In genomic region chr9:114108016-114108833, GRCh38 we compare ENCODE assay signal across 9 cellular contexts. TPM values are rescaled to one million over a fixed set of nuclear protein-coding genes. Genes with fewer than 3 reads are reported as not detected.
DNase-seq lines count a peak whose midpoint lies in the region; ATAC-seq, FAIRE-seq and TF ChIP-seq lines count a peak whose summit lies in the region.
"Had no signal": no experiment of that assay in that cellular context is flagged by ENCODE, and none has a peak within 500 bp of the region (broad histone marks: within the 10 kb centered on the region; RNA-seq: fewer than 3 reads in every experiment).

No MANE protein-coding gene starts in this region.

- CTCF ChIA-PET in AG04449 (lab: Yijun Ruan, JAX), result interaction anchor here (0.6 to 16.2 kb wide), 55 partner anchors 10 to 371 kb away, joined by 3 to 686 read pairs (median 7); partner anchors contain the start of genes AKNA, AMBP, COL27A1 and KIF12

- FAIRE-seq in GM18507 (lab: Jason Lieb, UNC), result peak; percentile 51

- H3K4me1 ChIP-seq in right cardiac atrium (ENCODE audit: control insufficient read depth, insufficient read depth, low read length), result peaks cover 2% of the 10 kb centered on the region

- no peaks in the 10 kb centered on the region for H3K9me3 ChIP-seq in right cardiac atrium (ENCODE audit: control insufficient read depth, low read length)

- peak; percentile 97 for TF ChIP-seq CTCF in AG04449 (IDR thresholded peaks at IDR 0.05; ENCODE audit: insufficient read depth, low read length, missing control alignments)

- POLR2A ChIA-PET in AG04449 (lab: Yijun Ruan, JAX), result interaction anchor here (1.0 kb wide), 1 partner anchor 183 kb away, joined by 7 read pairs; no protein-coding TSS in a partner anchor

- 42% methylated on average over 28 of the region's 28 CpGs for WGBS in right cardiac atrium

- no peak for DNase-seq in AG04449 (ENCODE audit: low read depth, low spot score)
- DNase-seq in GM18507 (ENCODE audit: extremely low spot score, insufficient read length, low read depth), result peak; percentile 47
- peak; percentile 70 for DNase-seq in M059J (ENCODE audit: low read depth)
- peak; percentile 71 for DNase-seq in SK-N-DZ (ENCODE audit: low spot score)
- DNase-seq in anterior cingulate cortex (lab: John Stamatoyannopoulos, UW), result peak in 55 of 58 donors; percentile 13 to 85 (median 67)
- peak; percentile 81 to 94 (median 93) for DNase-seq in right cardiac atrium
- DNase-seq in renal cortical epithelial cell (ENCODE audit: low read depth), result peak; percentile 57

- H3K4me3 ChIP-seq in AG04449 (ENCODE audit: low read depth, low read length), result no peak overlapping the region
- H3K4me3 ChIP-seq in right cardiac atrium (ENCODE audit: low read length), result no peak overlapping the region
- H3K4me3 ChIP-seq: skin epidermis had no signal

- H3K27ac ChIP-seq in right cardiac atrium (ENCODE audit: low read length), result no peak overlapping the region
- H3K27ac ChIP-seq: skin epidermis had no signal

- ATAC-seq in right cardiac atrium (peak; percentile 95 to 97), GM21786 (IDR thresholded peaks at IDR 0.05; ENCODE audit: unreplicated experiment) (no peak)

- no peaks in the 10 kb centered on the region for H3K27me3 ChIP-seq in right cardiac atrium (ENCODE audit: control insufficient read depth, insufficient read depth)

- intact Hi-C loops in right cardiac atrium (cut with DNase I), result loop anchor here (2.0 to 5.0 kb wide), 4 partner anchors 44 to 184 kb away; no protein-coding TSS in a partner anchor

RNA-seq across cellular contexts. Expression of gene KIF12, which starts 9.1 kb away (rescaled TPM):
- total RNA-seq in M059J (2014; rRNA removed; shearing (Covaris generic)), result 0.12 TPM in 1 of 2 replicates, not detected in the other
- not detected in 2 replicates for polyA plus RNA-seq in SK-N-DZ (2014; cell fraction: cytosol; rRNA removed)
- polyA plus RNA-seq in SK-N-DZ (2014; cell fraction: nucleus; rRNA removed), result not detected in 2 replicates
- total RNA-seq in right cardiac atrium, result under 1 TPM in 2 of 4 donors, not detected in 2; 0.11 to 0.44 TPM
- polyA plus RNA-seq in right cardiac atrium, result 0.23 TPM
- 12.3 and 40.1 TPM in 2 replicates for total RNA-seq in renal cortical epithelial cell

RNA-seq across cellular contexts. Expression of gene AMBP, which starts 30.1 kb away (rescaled TPM):
- 0.10 TPM in 1 of 2 replicates, not detected in the other for total RNA-seq in M059J (2014; rRNA removed; shearing (Covaris generic))
- polyA plus RNA-seq in SK-N-DZ (2014; cell fraction: cytosol; rRNA removed), result 0.39 and 1.9 TPM in 2 replicates
- polyA plus RNA-seq in SK-N-DZ (2014; cell fraction: nucleus; rRNA removed), result 1.1 TPM in 1 of 2 replicates, not detected in the other
- total RNA-seq in right cardiac atrium (under 1 TPM in 1 of 4 donors, not detected in 3; 0.81 TPM), renal cortical epithelial cell (3.1 and 9.4 TPM in 2 replicates)
- 0.11 TPM for polyA plus RNA-seq in right cardiac atrium

RNA-seq across cellular contexts. Expression of gene COL27A1, which starts 47.1 kb away (rescaled TPM):
- total RNA-seq in M059J (2014; rRNA removed; shearing (Covaris generic)), result 0.44 and 2.0 TPM in 2 replicates
- polyA plus RNA-seq in SK-N-DZ (2014; cell fraction: cytosol; rRNA removed), result not detected in 2 replicates
- 0.07 TPM in 1 of 2 replicates, not detected in the other for polyA plus RNA-seq in SK-N-DZ (2014; cell fraction: nucleus; rRNA removed)
- total RNA-seq in right cardiac atrium (1 to 10 TPM; 2.6 to 8.4 (median 7.1) TPM), renal cortical epithelial cell (4.3 and 48.4 TPM in 2 replicates)
- 10.3 TPM for polyA plus RNA-seq in right cardiac atrium
